Comparison of ENCODE assay signal across 2 cellular contexts in the genomic region with DNA sequence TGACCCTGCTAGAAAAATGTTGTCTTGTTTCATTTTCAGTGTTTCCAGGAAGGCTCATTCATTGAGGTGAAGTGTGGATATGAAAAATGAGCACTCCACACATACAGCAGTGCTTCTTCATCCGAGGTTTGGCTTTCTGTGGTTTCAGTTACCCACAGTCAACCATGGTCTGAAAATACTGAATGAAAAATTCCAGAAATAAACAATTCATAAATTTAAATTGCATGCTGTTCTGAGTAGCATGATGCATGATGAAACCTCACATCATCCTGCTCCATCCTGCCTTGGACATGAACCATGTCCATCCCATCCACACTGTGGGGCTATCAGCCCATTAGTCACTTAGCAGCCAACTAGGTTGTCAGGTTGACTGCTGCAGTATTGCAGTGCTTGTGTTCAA.
TF ChIP-seq lines count a peak whose summit lies in the region.

No MANE protein-coding gene starts in this region.

TF ChIP-seq in GM23338, 12 proteins besides CTCF, POLR2A, EP300 and RAD21 (continues in another document):
- TF ChIP-seq STAT1 (IDR thresholded peaks at IDR 0.05; ENCODE audit: unreplicated experiment): no peak
- TF ChIP-seq POLR2AphosphoS5 (IDR thresholded peaks at IDR 0.05; ENCODE audit: low read depth): no peak
- no peak for TF ChIP-seq EZH2 (IDR thresholded peaks at IDR 0.05; ENCODE audit: low read depth, unreplicated experiment)
- TF ChIP-seq CREB1 (CRISPR knock-in tag; IDR thresholded peaks at IDR 0.05; ENCODE audit: low read depth): no peak
- TF ChIP-seq, protein P1, sequence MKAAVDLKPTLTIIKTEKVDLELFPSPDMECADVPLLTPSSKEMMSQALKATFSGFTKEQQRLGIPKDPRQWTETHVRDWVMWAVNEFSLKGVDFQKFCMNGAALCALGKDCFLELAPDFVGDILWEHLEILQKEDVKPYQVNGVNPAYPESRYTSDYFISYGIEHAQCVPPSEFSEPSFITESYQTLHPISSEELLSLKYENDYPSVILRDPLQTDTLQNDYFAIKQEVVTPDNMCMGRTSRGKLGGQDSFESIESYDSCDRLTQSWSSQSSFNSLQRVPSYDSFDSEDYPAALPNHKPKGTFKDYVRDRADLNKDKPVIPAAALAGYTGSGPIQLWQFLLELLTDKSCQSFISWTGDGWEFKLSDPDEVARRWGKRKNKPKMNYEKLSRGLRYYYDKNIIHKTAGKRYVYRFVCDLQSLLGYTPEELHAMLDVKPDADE (IDR thresholded peaks at IDR 0.05): no peak
- no peak for TF ChIP-seq NANOG (IDR thresholded peaks at IDR 0.05; ENCODE audit: borderline replicate concordance)
- no peak for TF ChIP-seq JUNB (IDR thresholded peaks at IDR 0.05; ENCODE audit: unreplicated experiment)
- no peak for TF ChIP-seq ZNF331 (CRISPR knock-in tag; IDR thresholded peaks at IDR 0.05; ENCODE audit: low read depth)
- no peak for TF ChIP-seq EZH2phosphoT487 (IDR thresholded peaks at IDR 0.05; ENCODE audit: unreplicated experiment)
- TF ChIP-seq, protein P2, sequence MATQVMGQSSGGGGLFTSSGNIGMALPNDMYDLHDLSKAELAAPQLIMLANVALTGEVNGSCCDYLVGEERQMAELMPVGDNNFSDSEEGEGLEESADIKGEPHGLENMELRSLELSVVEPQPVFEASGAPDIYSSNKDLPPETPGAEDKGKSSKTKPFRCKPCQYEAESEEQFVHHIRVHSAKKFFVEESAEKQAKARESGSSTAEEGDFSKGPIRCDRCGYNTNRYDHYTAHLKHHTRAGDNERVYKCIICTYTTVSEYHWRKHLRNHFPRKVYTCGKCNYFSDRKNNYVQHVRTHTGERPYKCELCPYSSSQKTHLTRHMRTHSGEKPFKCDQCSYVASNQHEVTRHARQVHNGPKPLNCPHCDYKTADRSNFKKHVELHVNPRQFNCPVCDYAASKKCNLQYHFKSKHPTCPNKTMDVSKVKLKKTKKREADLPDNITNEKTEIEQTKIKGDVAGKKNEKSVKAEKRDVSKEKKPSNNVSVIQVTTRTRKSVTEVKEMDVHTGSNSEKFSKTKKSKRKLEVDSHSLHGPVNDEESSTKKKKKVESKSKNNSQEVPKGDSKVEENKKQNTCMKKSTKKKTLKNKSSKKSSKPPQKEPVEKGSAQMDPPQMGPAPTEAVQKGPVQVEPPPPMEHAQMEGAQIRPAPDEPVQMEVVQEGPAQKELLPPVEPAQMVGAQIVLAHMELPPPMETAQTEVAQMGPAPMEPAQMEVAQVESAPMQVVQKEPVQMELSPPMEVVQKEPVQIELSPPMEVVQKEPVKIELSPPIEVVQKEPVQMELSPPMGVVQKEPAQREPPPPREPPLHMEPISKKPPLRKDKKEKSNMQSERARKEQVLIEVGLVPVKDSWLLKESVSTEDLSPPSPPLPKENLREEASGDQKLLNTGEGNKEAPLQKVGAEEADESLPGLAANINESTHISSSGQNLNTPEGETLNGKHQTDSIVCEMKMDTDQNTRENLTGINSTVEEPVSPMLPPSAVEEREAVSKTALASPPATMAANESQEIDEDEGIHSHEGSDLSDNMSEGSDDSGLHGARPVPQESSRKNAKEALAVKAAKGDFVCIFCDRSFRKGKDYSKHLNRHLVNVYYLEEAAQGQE (IDR thresholded peaks at IDR 0.05; ENCODE audit: unreplicated experiment): no peak
- TF ChIP-seq ZNF114 (CRISPR knock-in tag; IDR thresholded peaks at IDR 0.05): no peak

TF ChIP-seq in WTC11, 78 proteins besides CTCF, POLR2A, EP300 and RAD21:
- no peak for TF ChIP-seq ETV6 (CRISPR knock-in tag; IDR thresholded peaks at IDR 0.05)
- TF ChIP-seq ZBTB21 (CRISPR knock-in tag; IDR thresholded peaks at IDR 0.05; ENCODE audit: borderline replicate concordance): no peak
- TF ChIP-seq, protein P3, sequence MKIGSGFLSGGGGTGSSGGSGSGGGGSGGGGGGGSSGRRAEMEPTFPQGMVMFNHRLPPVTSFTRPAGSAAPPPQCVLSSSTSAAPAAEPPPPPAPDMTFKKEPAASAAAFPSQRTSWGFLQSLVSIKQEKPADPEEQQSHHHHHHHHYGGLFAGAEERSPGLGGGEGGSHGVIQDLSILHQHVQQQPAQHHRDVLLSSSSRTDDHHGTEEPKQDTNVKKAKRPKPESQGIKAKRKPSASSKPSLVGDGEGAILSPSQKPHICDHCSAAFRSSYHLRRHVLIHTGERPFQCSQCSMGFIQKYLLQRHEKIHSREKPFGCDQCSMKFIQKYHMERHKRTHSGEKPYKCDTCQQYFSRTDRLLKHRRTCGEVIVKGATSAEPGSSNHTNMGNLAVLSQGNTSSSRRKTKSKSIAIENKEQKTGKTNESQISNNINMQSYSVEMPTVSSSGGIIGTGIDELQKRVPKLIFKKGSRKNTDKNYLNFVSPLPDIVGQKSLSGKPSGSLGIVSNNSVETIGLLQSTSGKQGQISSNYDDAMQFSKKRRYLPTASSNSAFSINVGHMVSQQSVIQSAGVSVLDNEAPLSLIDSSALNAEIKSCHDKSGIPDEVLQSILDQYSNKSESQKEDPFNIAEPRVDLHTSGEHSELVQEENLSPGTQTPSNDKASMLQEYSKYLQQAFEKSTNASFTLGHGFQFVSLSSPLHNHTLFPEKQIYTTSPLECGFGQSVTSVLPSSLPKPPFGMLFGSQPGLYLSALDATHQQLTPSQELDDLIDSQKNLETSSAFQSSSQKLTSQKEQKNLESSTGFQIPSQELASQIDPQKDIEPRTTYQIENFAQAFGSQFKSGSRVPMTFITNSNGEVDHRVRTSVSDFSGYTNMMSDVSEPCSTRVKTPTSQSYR (CRISPR knock-in tag; IDR thresholded peaks at IDR 0.05): no peak
- TF ChIP-seq ZNF396 (CRISPR knock-in tag; IDR thresholded peaks at IDR 0.05; ENCODE audit: borderline replicate concordance): no peak
- TF ChIP-seq, protein P4, sequence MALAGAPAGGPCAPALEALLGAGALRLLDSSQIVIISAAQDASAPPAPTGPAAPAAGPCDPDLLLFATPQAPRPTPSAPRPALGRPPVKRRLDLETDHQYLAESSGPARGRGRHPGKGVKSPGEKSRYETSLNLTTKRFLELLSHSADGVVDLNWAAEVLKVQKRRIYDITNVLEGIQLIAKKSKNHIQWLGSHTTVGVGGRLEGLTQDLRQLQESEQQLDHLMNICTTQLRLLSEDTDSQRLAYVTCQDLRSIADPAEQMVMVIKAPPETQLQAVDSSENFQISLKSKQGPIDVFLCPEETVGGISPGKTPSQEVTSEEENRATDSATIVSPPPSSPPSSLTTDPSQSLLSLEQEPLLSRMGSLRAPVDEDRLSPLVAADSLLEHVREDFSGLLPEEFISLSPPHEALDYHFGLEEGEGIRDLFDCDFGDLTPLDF (CRISPR knock-in tag; IDR thresholded peaks at IDR 0.05): no peak
- no peak for TF ChIP-seq CREM (CRISPR knock-in tag; IDR thresholded peaks at IDR 0.05)
- no peak for TF ChIP-seq SOX15 (CRISPR knock-in tag; IDR thresholded peaks at IDR 0.05)
- TF ChIP-seq GABPB1 (CRISPR knock-in tag; IDR thresholded peaks at IDR 0.05): peak; percentile 69
- no peak for TF ChIP-seq JUN (CRISPR knock-in tag; IDR thresholded peaks at IDR 0.05)
